ENCODE assay signal across 34 cellular contexts in the genomic region with DNA sequence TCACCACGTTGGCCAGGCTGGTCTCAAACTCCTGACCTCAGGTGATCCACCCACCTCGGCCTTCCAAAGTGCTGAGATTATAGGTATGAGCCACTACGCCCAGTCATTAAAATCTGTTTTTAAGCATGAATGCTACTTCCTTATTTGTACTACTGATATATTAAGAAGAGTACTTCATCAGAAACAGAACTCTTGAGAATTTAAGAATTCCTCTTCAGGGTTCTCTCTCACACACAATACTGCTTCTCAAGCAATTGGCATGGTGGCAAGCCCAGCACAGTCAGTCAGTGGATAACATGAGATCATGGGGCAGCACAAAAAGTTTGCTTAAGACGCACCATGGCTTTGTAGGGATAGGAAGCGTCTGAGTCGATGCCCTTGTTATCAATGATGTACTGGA. TPM values are rescaled to one million over a fixed set of nuclear protein-coding genes. Genes with fewer than 3 reads are reported as not detected.
"Had no signal": no experiment of that assay in that cellular context is flagged by ENCODE, and none has a peak within 500 bp of the region (broad histone marks: within the 10 kb centered on the region; RNA-seq: fewer than 3 reads in every experiment).

No MANE protein-coding gene starts in this region.

- H3K27ac Mint-ChIP-seq: activated CD4-positive, alpha-beta T cell treated with anti-CD3 and anti-CD28 coated beads, Interleukin-2, amount 10 ng/mL, durations not matched to agents 24 days and 14 days; activated CD8-positive, alpha-beta T cell treated with anti-CD3 and anti-CD28 coated beads for 36 hours; activated T-cell treated with anti-CD3 and anti-CD28 coated beads, Interleukin-2, amount 50 U/mL, for 72 hours; activated T-helper 17 cell treated with anti-CD3 and anti-CD28 coated beads, Interleukin-2, amount 50 U/mL, for 72 hours had no signal

- H3K4me2 ChIP-seq: PC-9 had no signal

- H3K4me3 ChIP-seq: adrenal gland, body of pancreas, breast epithelium, K562, PC-9, SJCRH30, SK-N-MC had no signal

- H3K27ac ChIP-seq: adrenal gland, body of pancreas, breast epithelium, PC-9, SJCRH30, SK-N-MC had no signal

- H2AFZ ChIP-seq: PC-9 had no signal

- H3K4me1 ChIP-seq: adrenal gland, body of pancreas, breast epithelium, SJCRH30 had no signal

- H3K36me3 ChIP-seq: adrenal gland, breast epithelium had no signal

- H3K27me3 ChIP-seq: adrenal gland, body of pancreas, breast epithelium, SJCRH30 had no signal

- ATAC-seq: activated CD8-positive, alpha-beta T cell treated with anti-CD3 and anti-CD28 coated beads for 36 hours; activated naive CD4-positive, alpha-beta T cell treated with anti-CD3 and anti-CD28 coated beads, Interleukin-2, amount 50 U/mL, for 72 hours; activated T-cell treated with anti-CD3 and anti-CD28 coated beads, Interleukin-2, amount 50 U/mL, for 72 hours; activated T-helper 17 cell treated with anti-CD3 and anti-CD28 coated beads, Interleukin-2, amount 50 U/mL, for 72 hours; body of pancreas; K562 had no signal

- H3K9me3 Mint-ChIP-seq: activated CD4-positive, alpha-beta T cell treated with anti-CD3 and anti-CD28 coated beads, Interleukin-2, amount 10 ng/mL, durations not matched to agents 24 days and 14 days; activated CD8-positive, alpha-beta T cell treated with anti-CD3 and anti-CD28 coated beads for 36 hours; activated naive CD4-positive, alpha-beta T cell treated with anti-CD3 and anti-CD28 coated beads, Interleukin-2, amount 50 U/mL, for 72 hours; activated T-cell treated with anti-CD3 and anti-CD28 coated beads, Interleukin-2, amount 50 U/mL, for 72 hours; activated T-helper 17 cell treated with anti-CD3 and anti-CD28 coated beads, Interleukin-2, amount 50 U/mL, for 72 hours had no signal

- H3K4me3 Mint-ChIP-seq: activated CD4-positive, alpha-beta T cell treated with anti-CD3 and anti-CD28 coated beads, Interleukin-2, amount 10 ng/mL, durations not matched to agents 24 days and 14 days; activated CD8-positive, alpha-beta T cell treated with anti-CD3 and anti-CD28 coated beads for 36 hours; activated T-cell treated with anti-CD3 and anti-CD28 coated beads, Interleukin-2, amount 50 U/mL, for 72 hours; activated T-helper 17 cell treated with anti-CD3 and anti-CD28 coated beads, Interleukin-2, amount 50 U/mL, for 72 hours had no signal

- H3K9me3 ChIP-seq: adrenal gland, body of pancreas, breast epithelium, SJCRH30 had no signal

- H3K27me3 Mint-ChIP-seq: activated CD4-positive, alpha-beta T cell treated with anti-CD3 and anti-CD28 coated beads, Interleukin-2, amount 10 ng/mL, durations not matched to agents 24 days and 14 days; activated CD8-positive, alpha-beta T cell treated with anti-CD3 and anti-CD28 coated beads for 36 hours; activated T-helper 17 cell treated with anti-CD3 and anti-CD28 coated beads, Interleukin-2, amount 50 U/mL, for 72 hours had no signal

- H3K4me1 Mint-ChIP-seq: activated T-helper 17 cell treated with anti-CD3 and anti-CD28 coated beads, Interleukin-2, amount 50 U/mL, for 72 hours had no signal

- DNase-seq: activated CD4-positive, alpha-beta T cell treated with anti-CD3 and anti-CD28 coated beads, Interleukin-2, amount 10 ng/mL, durations not matched to agents 24 days and 14 days; activated CD4-positive, alpha-beta T cell treated with anti-CD3 and anti-CD28 coated beads, Interleukin-2, amount 50 U/mL, for 4 hours; activated CD8-positive, alpha-beta T cell treated with anti-CD3 and anti-CD28 coated beads for 36 hours; activated effector memory CD4-positive, alpha-beta T cell treated with anti-CD3 and anti-CD28 coated beads, Interleukin-2, amount 50 U/mL, for 16 hours; activated naive CD4-positive, alpha-beta T cell; activated T-cell treated with anti-CD3 and anti-CD28 coated beads, Interleukin-2, amount 50 U/mL, for 1 hour; activated T-cell treated with anti-CD3 and anti-CD28 coated beads, Interleukin-2, amount 50 U/mL, for 72 hours; adrenal gland; body of pancreas; NCI-H1092 treated with DMSO at 0.1 percent for 48 hours; NCI-H1417; NCI-H146; NCI-H187; NCI-H2029 treated with DMSO at 0.1 percent for 48 hours; NCI-H2107; NCI-H2171; NCI-H2227 treated with DMSO at 0.1 percent for 48 hours; NCI-H446 treated with DMSO at 0.1 percent for 48 hours; NCI-H524; NK-92 treated with Interleukin-12 subunit alpha and Interleukin-12 subunit beta, amount 100 ng/mL, for 24 hours; PC-9; Right ventricle myocardium superior; SJCRH30; T1000 had no signal

RNA-seq across cellular contexts. Expression of a gene that starts 30.7 kb away (rescaled TPM):
- total RNA-seq: activated CD4-positive, alpha-beta T cell treated with anti-CD3 and anti-CD28 coated beads, Interleukin-2, amount 10 ng/mL, durations not matched to agents 24 days and 14 days; activated CD8-positive, alpha-beta memory T cell treated with anti-CD3 and anti-CD28 coated beads for 36 hours; activated CD8-positive, alpha-beta T cell treated with anti-CD3 and anti-CD28 coated beads for 36 hours; activated T-helper 17 cell treated with anti-CD3 and anti-CD28 coated beads, Interleukin-2, amount 50 U/mL, for 72 hours; astrocyte; body of pancreas; cardiac septum; K562; M059J; PC-9; Right ventricle myocardium superior; T-helper 1 cell treated with Interleukin-12 subunit alpha and Interleukin-12 subunit beta and Interleukin-4 antibody, amounts not matched to agents 30 ng/mL and 1 ng/mL, for 36 hours had no signal
- polyA plus RNA-seq: adrenal gland, K562 had no signal
